In genomic region chr1:161201828-161202712, GRCh38 we compare ENCODE assay signal across 8 cellular contexts. TPM values are rescaled to one million over a fixed set of nuclear protein-coding genes. Genes with fewer than 3 reads are reported as not detected.
DNase-seq lines count a peak whose midpoint lies in the region; ATAC-seq and TF ChIP-seq lines count a peak whose summit lies in the region.

Gene NDUFS2, plus strand, starts transcription at chr1:161202367. Its CDS starts 19 bp downstream, at chr1:161202386.

- H3K36me3 ChIP-seq in CD8-positive, alpha-beta T cell (ENCODE audit: insufficient read depth, low read length), result peaks cover 11% of the 10 kb centered on the region
- peaks cover 0 to 27% (median 13%) of the 10 kb centered on the region in 4 donors for H3K36me3 ChIP-seq in liver (ENCODE audit: control insufficient read depth in 4 of 4, insufficient read depth in 3 of 4, low read depth in 1 of 4, low read length in 3 of 4)

- no peaks in the 10 kb centered on the region for H3K9me3 ChIP-seq in CD8-positive, alpha-beta T cell (ENCODE audit: low read length)
- no peaks in the 10 kb centered on the region for H3K9me3 ChIP-seq in liver (ENCODE audit: control insufficient read depth in 4 of 4, low read length in 3 of 4)

- TF ChIP-seq CTCF in CD8-positive, alpha-beta T cell (IDR thresholded peaks at IDR 0.05), result no peak
- TF ChIP-seq CTCF in dorsolateral prefrontal cortex (IDR thresholded peaks at IDR 0.05 in 54 of 56, conservative IDR thresholded peaks at IDR 0.05 in 2 of 56; ENCODE audit: low read depth in 1 of 56, partially characterized antibody in 56 of 56), result peak in 49 of 56 donors; percentile 5 to 71 (median 42)
- TF ChIP-seq CTCF in liver (IDR thresholded peaks at IDR 0.05; ENCODE audit: low read depth, low read length, missing input control), result no peak

- 3% methylated on average over 53 of the region's 53 CpGs for WGBS in liver

- peaks cover 69% of the 10 kb centered on the region for H3K4me1 Mint-ChIP-seq in CD8-positive, alpha-beta T cell (ENCODE audit: low read depth)
- peaks cover 59% of the 10 kb centered on the region for H3K4me1 Mint-ChIP-seq in activated CD4-positive, alpha-beta memory T cell treated with anti-CD3 and anti-CD28 coated beads for 36 hours (ENCODE audit: low read depth)

- H3K27me3 Mint-ChIP-seq in CD8-positive, alpha-beta T cell (ENCODE audit: low read depth), result no peaks in the 10 kb centered on the region
- H3K27me3 Mint-ChIP-seq in activated CD4-positive, alpha-beta memory T cell treated with anti-CD3 and anti-CD28 coated beads for 36 hours, result no peaks in the 10 kb centered on the region

- peak within 1 kb of the TSS; percentile 98 for H3K27ac Mint-ChIP-seq in CD8-positive, alpha-beta T cell
- peak within 1 kb of the TSS; percentile 87 for H3K27ac Mint-ChIP-seq in activated CD4-positive, alpha-beta memory T cell treated with anti-CD3 and anti-CD28 coated beads for 36 hours

- peak in 1 of 2 donors; percentile 43 for TF ChIP-seq RAD21 in liver (IDR thresholded peaks at IDR 0.05)

- H3K4me3 Mint-ChIP-seq in CD8-positive, alpha-beta T cell, result peak within 1 kb of the TSS; percentile 95
- H3K4me3 Mint-ChIP-seq in activated CD4-positive, alpha-beta memory T cell treated with anti-CD3 and anti-CD28 coated beads for 36 hours, result peak within 1 kb of the TSS; percentile 88

- ATAC-seq in CD8-positive, alpha-beta T cell, result peak; percentile 98
- peak; percentile 97 for ATAC-seq in GM19452 (IDR thresholded peaks at IDR 0.05; ENCODE audit: unreplicated experiment)

- peaks cover 58% of the 10 kb centered on the region for H3K4me1 ChIP-seq in CD8-positive, alpha-beta T cell (ENCODE audit: insufficient read depth, low read length)
- peaks cover 8 to 24% (median 18%) of the 10 kb centered on the region in 4 donors for H3K4me1 ChIP-seq in liver (ENCODE audit: control insufficient read depth in 4 of 4, insufficient read depth in 4 of 4, low read length in 3 of 4)

- H3K9ac ChIP-seq in liver (ENCODE audit: low read depth in 1 of 2, low read length in 2 of 2), result peak within 1 kb of the TSS; percentile 85 to 95

- intact Hi-C loops in CD8-positive, alpha-beta T cell (cut with DNase I, micrococcal nuclease), result loop anchor here (1.0 to 10.0 kb wide), 13 partner anchors 17 to 857 kb away; partner anchors contain the start of genes B4GALT3 (in 2 of the 2), SDHC (in 2 of the 2), UFC1 (in 2 of the 2) and COPA (in 1 of the 2)
- intact Hi-C loops in activated CD4-positive, alpha-beta memory T cell treated with anti-CD3 and anti-CD28 coated beads for 36 hours (cut with micrococcal nuclease), result loop anchor here (1.0 to 5.0 kb wide), 4 partner anchors 17 to 185 kb away; partner anchors contain the start of gene SDHC
- intact Hi-C loops in dorsolateral prefrontal cortex (cut with DNase I), result loop anchor here (2.0 to 5.0 kb wide), 3 partner anchors 23 to 110 kb away; partner anchors contain the start of genes SDHC (in 1 of the 2) and TOMM40L (in 1 of the 2)

- H3K36me3 Mint-ChIP-seq in CD8-positive, alpha-beta T cell, result peaks cover 38% of the 10 kb centered on the region
- H3K36me3 Mint-ChIP-seq in activated CD4-positive, alpha-beta memory T cell treated with anti-CD3 and anti-CD28 coated beads for 36 hours, result peaks cover 21% of the 10 kb centered on the region

- no peaks in the 10 kb centered on the region for H3K9me3 Mint-ChIP-seq in CD8-positive, alpha-beta T cell
- H3K9me3 Mint-ChIP-seq in activated CD4-positive, alpha-beta memory T cell treated with anti-CD3 and anti-CD28 coated beads for 36 hours, result no peaks in the 10 kb centered on the region

- peak within 1 kb of the TSS; percentile 93 for H3K4me3 ChIP-seq in CD8-positive, alpha-beta T cell (ENCODE audit: low read depth, low read length)
- peak within 1 kb of the TSS; percentile 51 to 98 (median 88) for H3K4me3 ChIP-seq in dorsolateral prefrontal cortex
- peak within 1 kb of the TSS; percentile 64 to 96 (median 79) for H3K4me3 ChIP-seq in liver (ENCODE audit: low read depth in 1 of 3, low read length in 3 of 3)

- POLR2A ChIA-PET in CD8-positive, alpha-beta T cell (lab: Charles Lee), result interaction anchor here (0.6 to 6.4 kb wide), 21 partner anchors 9 to 782 kb away, joined by 3 to 50 read pairs (median 7); partner anchors contain the start of genes APOA2, B4GALT3, DEDD and FCER1G
- POLR2A ChIA-PET in activated CD4-positive, alpha-beta memory T cell treated with anti-CD3 and anti-CD28 coated beads for 36 hours (lab: Charles Lee), result interaction anchor here (0.5 to 3.3 kb wide), 19 partner anchors 9 to 487 kb away, joined by 3 to 20 read pairs (median 3); partner anchors contain the start of genes DEDD, PPOX, TOMM40L and USF1

- peak; percentile 90 to 98 (median 95) for DNase-seq in CD8-positive, alpha-beta T cell
- DNase-seq in HK-2 (ENCODE audit: unreplicated experiment) (peak; percentile 96), NCI-H82 treated with DMSO at 0.1 percent for 48 hours (lab: John Stamatoyannopoulos, UW; ENCODE audit: unreplicated experiment) (peak; percentile 99), dorsolateral prefrontal cortex (peak; percentile 96 to 100 (median 99))
- DNase-seq in activated CD4-positive, alpha-beta memory T cell treated with anti-CD3 and anti-CD28 coated beads for 36 hours, result peak; percentile 97
- peak; percentile 97 for DNase-seq in stimulated activated CD4-positive, alpha-beta T cell treated with anti-CD3 and anti-CD28 coated beads, Interleukin-4, amount 100 ng/mL, for 24 hours

- peak within 1 kb of the TSS; percentile 87 for H3K27ac ChIP-seq in CD8-positive, alpha-beta T cell (ENCODE audit: low read depth, low read length)
- H3K27ac ChIP-seq in dorsolateral prefrontal cortex, result peak within 1 kb of the TSS; percentile 90 to 100 (median 99)
- peak within 1 kb of the TSS; percentile 83 to 95 for H3K27ac ChIP-seq in liver (ENCODE audit: low read depth in 1 of 2, low read length in 2 of 2)

- CTCF ChIA-PET in CD8-positive, alpha-beta T cell (lab: Charles Lee), result interaction anchor here (0.6 to 13.8 kb wide), 18 partner anchors 10 to 186 kb away, joined by 3 to 124 read pairs (median 4); partner anchors contain the start of genes APOA2, B4GALT3, CFAP126 and FCER1G
- CTCF ChIA-PET in activated CD4-positive, alpha-beta memory T cell treated with anti-CD3 and anti-CD28 coated beads for 36 hours (lab: Charles Lee), result interaction anchor here (0.7 to 7.6 kb wide), 14 partner anchors 9 to 181 kb away, joined by 3 to 103 read pairs (median 4); partner anchors contain the start of genes CFAP126, PPOX, SDHC and TOMM40L

- no peaks in the 10 kb centered on the region for H3K27me3 ChIP-seq in CD8-positive, alpha-beta T cell (ENCODE audit: insufficient read depth, low read length)
- H3K27me3 ChIP-seq in dorsolateral prefrontal cortex, result no peaks in the 10 kb centered on the region
- H3K27me3 ChIP-seq in liver (ENCODE audit: control insufficient read depth in 4 of 4, insufficient read depth in 4 of 4, low read length in 3 of 4), result no peaks in the 10 kb centered on the region

TF ChIP-seq in liver, 16 proteins besides CTCF, POLR2A, EP300 and RAD21 (continues in another document):
- peak; percentile 84 for TF ChIP-seq REST (IDR thresholded peaks at IDR 0.05)
- TF ChIP-seq YY1 (IDR thresholded peaks at IDR 0.05), result peak; percentile 100
- peak; percentile 75 to 93 for TF ChIP-seq GABPA (IDR thresholded peaks at IDR 0.05 in 1 of 2, conservative IDR thresholded peaks at IDR 0.05 in 1 of 2)
- peak; percentile 6 for TF ChIP-seq FOXA1 (IDR thresholded peaks at IDR 0.05)
- TF ChIP-seq HNF4A (conservative IDR thresholded peaks at IDR 0.05), result peak in 1 of 2 donors; percentile 33
- TF ChIP-seq EGR1 (IDR thresholded peaks at IDR 0.05; ENCODE audit: low read depth in 2 of 2), result no peak
- no peak for TF ChIP-seq HNF4G (IDR thresholded peaks at IDR 0.05)
- TF ChIP-seq, protein P1, sequence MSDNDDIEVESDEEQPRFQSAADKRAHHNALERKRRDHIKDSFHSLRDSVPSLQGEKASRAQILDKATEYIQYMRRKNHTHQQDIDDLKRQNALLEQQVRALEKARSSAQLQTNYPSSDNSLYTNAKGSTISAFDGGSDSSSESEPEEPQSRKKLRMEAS (IDR thresholded peaks at IDR 0.05), result no peak
- TF ChIP-seq, protein P2, sequence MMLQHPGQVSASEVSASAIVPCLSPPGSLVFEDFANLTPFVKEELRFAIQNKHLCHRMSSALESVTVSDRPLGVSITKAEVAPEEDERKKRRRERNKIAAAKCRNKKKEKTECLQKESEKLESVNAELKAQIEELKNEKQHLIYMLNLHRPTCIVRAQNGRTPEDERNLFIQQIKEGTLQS (IDR thresholded peaks at IDR 0.05), result peak; percentile 7
- TF ChIP-seq FOXA2 (IDR thresholded peaks at IDR 0.05), result peak; percentile 29
- TF ChIP-seq RXRA (IDR thresholded peaks at IDR 0.05), result peak; percentile 60 to 70

RNA-seq across cellular contexts. Expression of gene NDUFS2, which starts in this region (rescaled TPM):
- 10 to 100 TPM; 53.0 to 63.4 TPM for total RNA-seq in CD8-positive, alpha-beta T cell
- total RNA-seq in activated CD4-positive, alpha-beta memory T cell treated with anti-CD3 and anti-CD28 coated beads for 36 hours, result 100 to 1,000 TPM in 1 of 2 experiments, 10 to 100 TPM in 1; 98.3 to 103 TPM
- total RNA-seq in dorsolateral prefrontal cortex (100 to 1,000 TPM in 116 of 120 experiments, 10 to 100 TPM in 4; 77.0 to 176 (median 131) TPM), liver (100 to 1,000 TPM; 105 to 167 TPM)
- polyA plus RNA-seq in liver, result 100 to 1,000 TPM in 1 of 2 donors, 10 to 100 TPM in 1; 93.3 to 135 TPM

Comparison
In these comparisons a context has a peak if more than half of its experiments do, and no peak if none do; other contexts are left out.
1. Peak in every context shown above with its lines: DNase-seq, ATAC-seq, H3K4me3 ChIP-seq and H3K27ac ChIP-seq.
2. CTCF ChIP-seq: peak in dorsolateral prefrontal cortex (49 of 56); none in CD8-positive, alpha-beta T cell (single experiment) and liver (single experiment).